In the genomic region with DNA sequence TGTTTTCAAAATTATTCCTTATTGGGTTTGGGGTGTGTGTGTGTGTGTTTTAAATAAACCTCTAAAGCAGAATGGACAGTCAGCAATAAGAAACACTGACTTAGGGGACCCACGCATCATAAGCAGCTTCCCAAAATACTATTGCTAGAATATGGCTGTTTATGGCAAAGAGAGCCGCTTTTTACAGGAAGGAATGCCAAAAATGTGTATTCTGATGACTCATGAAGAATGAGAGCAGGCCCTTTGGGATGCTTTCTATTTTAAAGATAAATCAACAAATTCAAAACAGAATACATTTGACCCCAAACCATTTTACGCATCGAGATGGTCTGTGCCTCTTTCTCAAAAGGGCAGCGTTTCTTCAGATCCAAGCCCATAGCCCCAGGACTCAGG, we compare ENCODE assay signal across 9 cellular contexts. TPM values are rescaled to one million over a fixed set of nuclear protein-coding genes. Genes with fewer than 3 reads are reported as not detected.
DNase-seq lines count a peak whose midpoint lies in the region; ATAC-seq and TF ChIP-seq lines count a peak whose summit lies in the region.
"Had no signal": no experiment of that assay in that cellular context is flagged by ENCODE, and none has a peak within 500 bp of the region (broad histone marks: within the 10 kb centered on the region; RNA-seq: fewer than 3 reads in every experiment).

No MANE protein-coding gene starts in this region.

- peak overlapping the region; percentile 33 for H3K4me3 ChIP-seq in thoracic aorta

- H3K27ac ChIP-seq in layer of hippocampus (ENCODE audit: low read depth, low read length), result peak overlapping the region; percentile 30
- H3K27ac ChIP-seq in thoracic aorta, result peak overlapping the region; percentile 16 to 60

- DNase-seq in HT1080 (ENCODE audit: low read depth) (peak; percentile 64), astrocyte of the hippocampus (ENCODE audit: low read depth, low spot score) (peak; percentile 73), thoracic aorta (ENCODE audit: low spot score) (no peak), occipital lobe (lab: John Stamatoyannopoulos, UW) (no peak), NCI-H510A (lab: John Stamatoyannopoulos, UW) (no peak)
- DNase-seq: activated CD4-positive, alpha-beta T cell treated with anti-CD3 and anti-CD28 coated beads, Interleukin-2, amount 50 U/mL, for 4 hours had no signal

- H3K36me3 ChIP-seq in thoracic aorta, result peaks cover 13% of the 10 kb centered on the region

- ATAC-seq in thoracic aorta (ENCODE audit: insufficient number of reproducible peaks, low FRiP score, low read depth) (no peak), GM21423 (IDR thresholded peaks at IDR 0.05; ENCODE audit: unreplicated experiment) (no peak), GM18870 (IDR thresholded peaks at IDR 0.05; ENCODE audit: unreplicated experiment) (no peak)

- H3K9me3 ChIP-seq in thoracic aorta, result no peaks in the 10 kb centered on the region

- no peak for TF ChIP-seq CTCF in thoracic aorta (IDR thresholded peaks at IDR 0.05)

- peaks cover 25 to 34% of the 10 kb centered on the region in 2 donors for H3K4me1 ChIP-seq in thoracic aorta (ENCODE audit: control insufficient read depth in 1 of 2, low read depth in 2 of 2)

- H3K27me3 ChIP-seq in layer of hippocampus (ENCODE audit: control insufficient read depth, insufficient read depth, low read length) (no peaks in the 10 kb centered on the region), thoracic aorta (replicated peaks; ENCODE audit: insufficient read depth) (no peaks in the 10 kb centered on the region)

RNA-seq across cellular contexts. Expression of a gene that starts 37.5 kb away (rescaled TPM):
- 18.4 and 49.4 TPM in 2 replicates for total RNA-seq in HT1080 (2014; rRNA removed; shearing (Covaris generic))
- 52.5 and 71.3 TPM in 2 replicates for polyA plus RNA-seq in HT1080 (2015; cell fraction: cytosol; rRNA removed)
- polyA plus RNA-seq in HT1080 (2015; cell fraction: nucleus; rRNA removed), result 69.1 and 75.0 TPM in 2 replicates
- 10 to 100 TPM; 39.0 to 83.2 TPM for total RNA-seq in thoracic aorta
- 22.3 TPM for total RNA-seq in occipital lobe

Comparison
In these comparisons a context has a peak if more than half of its experiments do, and no peak if none do; other contexts are left out.
1. DNase-seq: peak in HT1080 (single experiment) and astrocyte of the hippocampus (single experiment); none in thoracic aorta (single experiment), occipital lobe (single experiment) and NCI-H510A (single experiment).